Comparison of ENCODE assay signal across 1 cellular context in the genomic region with DNA sequence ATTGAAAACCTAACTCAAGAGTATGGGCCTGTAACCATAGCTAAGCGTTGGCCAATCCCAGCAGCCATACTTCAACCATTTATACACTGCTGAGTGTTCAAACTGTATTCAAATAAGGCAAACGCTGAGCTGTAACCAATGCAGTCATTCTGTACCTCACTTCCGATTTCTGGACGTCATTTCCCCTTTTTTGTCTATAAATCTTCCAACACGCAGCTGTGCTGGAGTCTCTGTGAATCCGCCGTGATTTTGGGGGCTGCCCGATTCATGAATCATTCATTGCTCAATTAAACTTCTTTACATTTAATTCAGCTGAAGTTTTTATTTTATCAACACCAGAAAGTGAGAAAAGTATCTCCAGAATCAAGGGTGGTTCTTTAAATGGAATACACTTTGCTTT.
A peak's percentile ranks its signal among the peaks of the same experiment; 100 is the strongest.
TF ChIP-seq lines count a peak whose summit lies in the region.

No MANE protein-coding gene starts in this region.

TF ChIP-seq in GM12878, 131 proteins besides CTCF, POLR2A, EP300 and RAD21:
- TF ChIP-seq HSF1 (IDR thresholded peaks at IDR 0.05; ENCODE audit: low read depth, low read length), result no peak
- TF ChIP-seq SUPT20H (IDR thresholded peaks at IDR 0.05; ENCODE audit: borderline replicate concordance, control insufficient read depth, low read depth, low read length), result no peak
- peak; percentile 4; the same call in 1 of the 2 replicates for TF ChIP-seq SPI1 (IDR thresholded peaks at IDR 0.05; ENCODE audit: borderline replicate concordance, insufficient read depth, low read depth, low read length)
- TF ChIP-seq EGR1 (IDR thresholded peaks at IDR 0.05; ENCODE audit: borderline replicate concordance in 1 of 2, low read depth in 2 of 2, low read length in 2 of 2), result no peak
- no peak for TF ChIP-seq TCF3 (IDR thresholded peaks at IDR 0.05; ENCODE audit: borderline replicate concordance, insufficient read depth, low read depth, low read length)
- TF ChIP-seq GABPA (IDR thresholded peaks at IDR 0.05; ENCODE audit: low read depth), result 0 out of 2 replicates have a peak, but pooled peaks have one; percentile 18
TF ChIP-seq in GM12878: peak in this region for 2.
